In genomic region chr1:6423321-6423999, GRCh38 we compare ENCODE assay signal across 1 cellular context.
TF ChIP-seq lines count a peak whose summit lies in the region.

No MANE protein-coding gene starts in this region.

TF ChIP-seq in HCT116, 20 proteins besides CTCF, POLR2A, EP300 and RAD21 (continued from another document):
- no peak for TF ChIP-seq REST (IDR thresholded peaks at IDR 0.05; ENCODE audit: low read depth)
